Comparison of ENCODE assay signal across 37 cellular contexts in the genomic region with DNA sequence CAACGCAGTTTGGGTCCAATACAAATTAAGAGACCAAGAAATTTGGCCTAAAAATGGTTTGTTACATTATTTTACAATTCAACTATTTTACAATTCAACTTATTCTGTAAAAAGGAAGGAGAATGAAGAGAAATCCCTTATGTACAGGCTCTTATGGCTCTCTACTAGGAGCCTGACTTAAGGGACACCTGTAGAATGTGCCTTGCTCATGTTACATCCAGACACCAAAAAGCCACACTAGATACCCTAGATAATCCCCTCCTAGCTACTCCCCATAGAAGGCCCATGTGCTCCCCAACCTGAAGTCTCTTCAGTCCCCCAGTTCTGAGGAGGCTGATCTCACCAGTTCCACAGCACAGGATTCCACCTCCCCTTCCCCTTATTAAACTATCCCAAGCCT.
"Had no signal": no experiment of that assay in that cellular context is flagged by ENCODE, and none has a peak within 500 bp of the region (broad histone marks: within the 10 kb centered on the region; RNA-seq: fewer than 3 reads in every experiment).

No MANE protein-coding gene starts in this region.

- H3K4me1 Mint-ChIP-seq: activated B cell treated with CpG ODN at 0.5 μM for 24 hours; activated CD4-positive, alpha-beta T cell treated with anti-CD3 and anti-CD28 coated beads for 36 hours; activated naive CD4-positive, alpha-beta T cell treated with anti-CD3 and anti-CD28 coated beads, Interleukin-2, amount 10 ng/mL, durations not matched to agents 7 days and 5 days; activated naive CD4-positive, alpha-beta T cell treated with anti-CD3 and anti-CD28 coated beads, Interleukin-2, amount 50 U/mL, for 24 hours; brain; central memory CD8-positive, alpha-beta T cell had no signal

- H3K4me3 Mint-ChIP-seq: activated B cell treated with CpG ODN at 0.5 μM for 24 hours; activated CD4-positive, alpha-beta memory T cell treated with anti-CD3 and anti-CD28 coated beads for 36 hours; activated CD4-positive, alpha-beta T cell treated with anti-CD3 and anti-CD28 coated beads for 36 hours; activated CD8-positive, alpha-beta T cell treated with anti-CD3 and anti-CD28 coated beads for 36 hours; activated naive CD4-positive, alpha-beta T cell treated with anti-CD3 and anti-CD28 coated beads, Interleukin-2, amount 10 ng/mL, durations not matched to agents 7 days and 5 days; activated naive CD4-positive, alpha-beta T cell treated with anti-CD3 and anti-CD28 coated beads, Interleukin-2, amount 50 U/mL, for 24 hours; activated naive CD8-positive, alpha-beta T cell; activated naive CD8-positive, alpha-beta T cell treated with anti-CD3 and anti-CD28 coated beads, Interleukin-2, amount 10 ng/mL, durations not matched to agents 7 days and 5 days; activated naive CD8-positive, alpha-beta T cell treated with anti-CD3 and anti-CD28 coated beads, Interleukin-2, amount 50 U/mL, for 24 hours; brain; central memory CD8-positive, alpha-beta T cell; T-helper 1 cell treated with Interleukin-12 subunit alpha and Interleukin-12 subunit beta and Interleukin-4 antibody, amounts not matched to agents 30 μg/mL and 1 μg/mL, for 36 hours; T-helper 2 cell treated with Interferon-gamma antibody and Interleukin-4, amounts not matched to agents 5 μg/mL and 100 μg/mL, for 36 hours had no signal

- H3K27ac ChIP-seq: ascending aorta, cardiac muscle cell, VCaP had no signal

- H3K27me3 Mint-ChIP-seq: activated B cell treated with CpG ODN at 0.5 μM for 24 hours; activated CD4-positive, alpha-beta memory T cell treated with anti-CD3 and anti-CD28 coated beads for 36 hours; activated CD4-positive, alpha-beta T cell treated with anti-CD3 and anti-CD28 coated beads for 36 hours; activated CD8-positive, alpha-beta T cell treated with anti-CD3 and anti-CD28 coated beads for 36 hours; activated naive CD4-positive, alpha-beta T cell treated with anti-CD3 and anti-CD28 coated beads, Interleukin-2, amount 10 ng/mL, durations not matched to agents 7 days and 5 days; activated naive CD4-positive, alpha-beta T cell treated with anti-CD3 and anti-CD28 coated beads, Interleukin-2, amount 50 U/mL, for 24 hours; activated naive CD8-positive, alpha-beta T cell; activated naive CD8-positive, alpha-beta T cell treated with anti-CD3 and anti-CD28 coated beads, Interleukin-2, amount 10 ng/mL, durations not matched to agents 7 days and 5 days; activated naive CD8-positive, alpha-beta T cell treated with anti-CD3 and anti-CD28 coated beads, Interleukin-2, amount 50 U/mL, for 24 hours; brain; central memory CD8-positive, alpha-beta T cell had no signal

- H3K27ac Mint-ChIP-seq: activated B cell treated with CpG ODN at 0.5 μM for 24 hours; activated CD4-positive, alpha-beta memory T cell treated with anti-CD3 and anti-CD28 coated beads for 36 hours; activated CD4-positive, alpha-beta T cell treated with anti-CD3 and anti-CD28 coated beads for 36 hours; activated CD8-positive, alpha-beta T cell treated with anti-CD3 and anti-CD28 coated beads for 36 hours; activated naive CD4-positive, alpha-beta T cell treated with anti-CD3 and anti-CD28 coated beads, Interleukin-2, amount 10 ng/mL, durations not matched to agents 7 days and 5 days; activated naive CD4-positive, alpha-beta T cell treated with anti-CD3 and anti-CD28 coated beads, Interleukin-2, amount 50 U/mL, for 24 hours; activated naive CD8-positive, alpha-beta T cell; activated naive CD8-positive, alpha-beta T cell treated with anti-CD3 and anti-CD28 coated beads, Interleukin-2, amount 10 ng/mL, durations not matched to agents 7 days and 5 days; activated naive CD8-positive, alpha-beta T cell treated with anti-CD3 and anti-CD28 coated beads, Interleukin-2, amount 50 U/mL, for 24 hours; activated T-helper 2 cell treated with anti-CD3 and anti-CD28 coated beads, Interferon-gamma antibody, Interleukin-2, Interleukin-4, amounts not matched to agents 10 μg/mL and 5 μg/mL and 100 μg/mL, durations not matched to agents 14 hours and 24 hours and 36 hours; brain; T-helper 1 cell treated with Interleukin-12 subunit alpha and Interleukin-12 subunit beta and Interleukin-4 antibody, amounts not matched to agents 30 μg/mL and 1 μg/mL, for 36 hours; T-helper 2 cell treated with Interferon-gamma antibody and Interleukin-4, amounts not matched to agents 5 μg/mL and 100 μg/mL, for 36 hours had no signal

- DNase-seq: activated B cell treated with CpG ODN at 0.5 μM for 24 hours; activated CD4-positive, alpha-beta memory T cell treated with anti-CD3 and anti-CD28 coated beads for 36 hours; activated CD4-positive, alpha-beta T cell treated with anti-CD3 and anti-CD28 coated beads for 36 hours; activated CD4-positive, alpha-beta T cell treated with anti-CD3 and anti-CD28 coated beads for 48 hours; activated CD4-positive, alpha-beta T cell treated with anti-CD3 and anti-CD28 coated beads, Interleukin-2, amount 50 U/mL, for 1 hour; activated CD4-positive, alpha-beta T cell treated with anti-CD3 and anti-CD28 coated beads, Interleukin-2, amount 50 U/mL, for 4 hours; activated CD4-positive, CD25-positive, alpha-beta regulatory T cell treated with anti-CD3 and anti-CD28 coated beads, Interleukin-2, amount 50 U/mL, for 72 hours; activated CD8-positive, alpha-beta memory T cell treated with anti-CD3 and anti-CD28 coated beads, Interleukin-2, amount 50 U/mL, for 4 hours; activated CD8-positive, alpha-beta T cell treated with anti-CD3 and anti-CD28 coated beads for 36 hours; activated effector memory CD4-positive, alpha-beta T cell treated with Interleukin-2 at 50 U/mL for 16 hours; activated gamma-delta T cell; activated naive CD4-positive, alpha-beta T cell treated with anti-CD3 and anti-CD28 coated beads, Interleukin-2, amount 10 ng/mL, durations not matched to agents 7 days and 5 days; activated naive CD4-positive, alpha-beta T cell treated with Interleukin-2 at 50 U/mL for 16 hours; activated naive CD8-positive, alpha-beta T cell treated with anti-CD3 and anti-CD28 coated beads, Interleukin-2, amount 10 ng/mL, durations not matched to agents 7 days and 5 days; activated naive CD8-positive, alpha-beta T cell treated with anti-CD3 and anti-CD28 coated beads, Interleukin-2, amount 50 U/mL, for 24 hours; activated T-cell treated with anti-CD3 and anti-CD28 coated beads for 4 hours; activated T-cell treated with anti-CD3 and anti-CD28 coated beads, Interleukin-2, amount 50 U/mL, for 1 hour; activated T-cell treated with anti-CD3 and anti-CD28 coated beads, Interleukin-2, amount 50 U/mL, for 48 hours; amygdala; anterior cingulate cortex; caudate nucleus; cerebellar nuclear complex; T-helper 1 cell; T-helper 2 cell; T-helper 9 cell had no signal

- H3K4me1 ChIP-seq: ascending aorta had no signal

- H3K9me3 ChIP-seq: ascending aorta had no signal

- H3K36me3 ChIP-seq: ascending aorta, cardiac muscle cell had no signal

- FAIRE-seq: bronchial epithelial cell, TTC549 had no signal

- H3K27me3 ChIP-seq: ascending aorta, cardiac muscle cell had no signal

- ATAC-seq: activated CD4-positive, alpha-beta T cell treated with anti-CD3 and anti-CD28 coated beads for 36 hours; activated CD8-positive, alpha-beta T cell treated with anti-CD3 and anti-CD28 coated beads for 36 hours; activated naive CD8-positive, alpha-beta T cell treated with anti-CD3 and anti-CD28 coated beads, Interleukin-2, amount 50 U/mL, for 24 hours had no signal

- H3K9me3 Mint-ChIP-seq: activated B cell treated with CpG ODN at 0.5 μM for 24 hours; activated CD4-positive, alpha-beta memory T cell treated with anti-CD3 and anti-CD28 coated beads for 36 hours; activated CD8-positive, alpha-beta T cell treated with anti-CD3 and anti-CD28 coated beads for 36 hours; activated naive CD4-positive, alpha-beta T cell treated with anti-CD3 and anti-CD28 coated beads, Interleukin-2, amount 10 ng/mL, durations not matched to agents 7 days and 5 days; activated naive CD4-positive, alpha-beta T cell treated with anti-CD3 and anti-CD28 coated beads, Interleukin-2, amount 50 U/mL, for 24 hours; activated naive CD8-positive, alpha-beta T cell treated with anti-CD3 and anti-CD28 coated beads, Interleukin-2, amount 10 ng/mL, durations not matched to agents 7 days and 5 days; activated naive CD8-positive, alpha-beta T cell treated with anti-CD3 and anti-CD28 coated beads, Interleukin-2, amount 50 U/mL, for 24 hours; activated T-helper 2 cell treated with anti-CD3 and anti-CD28 coated beads, Interferon-gamma antibody, Interleukin-2, Interleukin-4, amounts not matched to agents 10 μg/mL and 5 μg/mL and 100 μg/mL, durations not matched to agents 14 hours and 24 hours and 36 hours; central memory CD8-positive, alpha-beta T cell; T-helper 1 cell treated with Interleukin-12 subunit alpha and Interleukin-12 subunit beta and Interleukin-4 antibody, amounts not matched to agents 30 μg/mL and 1 μg/mL, for 36 hours; T-helper 2 cell treated with Interferon-gamma antibody and Interleukin-4, amounts not matched to agents 5 μg/mL and 100 μg/mL, for 36 hours had no signal

- H3K4me3 ChIP-seq: ascending aorta, cardiac muscle cell had no signal
